In the genomic region with DNA sequence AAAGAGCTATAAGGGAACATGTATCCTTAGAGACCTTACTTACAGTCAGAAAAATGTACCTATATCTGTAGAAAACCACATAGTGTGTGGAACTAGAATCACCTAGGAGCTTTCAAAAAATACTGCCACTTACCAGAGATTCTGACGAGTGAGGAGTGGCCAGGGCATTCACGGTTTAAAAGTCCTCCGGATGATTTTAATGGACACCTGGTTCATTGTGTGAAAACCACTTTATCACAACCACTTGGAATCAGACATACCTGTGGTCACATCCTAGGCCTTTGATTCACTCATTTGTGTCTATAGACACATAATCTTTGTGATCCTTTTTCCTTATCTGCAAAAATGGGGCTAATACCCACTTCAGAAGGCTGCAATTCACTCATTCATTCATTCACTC, we compare ENCODE assay signal across 16 cellular contexts.
DNase-seq lines count a peak whose midpoint lies in the region; ATAC-seq and TF ChIP-seq lines count a peak whose summit lies in the region.
"Had no signal": no experiment of that assay in that cellular context is flagged by ENCODE, and none has a peak within 500 bp of the region (broad histone marks: within the 10 kb centered on the region; RNA-seq: fewer than 3 reads in every experiment).

No MANE protein-coding gene starts in this region.

- no peak overlapping the region for H3K4ac ChIP-seq in neuronal stem cell (ENCODE audit: low read length)

- no peak overlapping the region for H3K14ac ChIP-seq in neuronal stem cell (ENCODE audit: low read length)

- intact Hi-C loops in CD8-positive, alpha-beta T cell (cut with DNase I, micrococcal nuclease): no loop called here
- intact Hi-C loops in left lung (cut with DNase I): no loop called here

- H2AK5ac ChIP-seq in neuronal stem cell (ENCODE audit: low read depth, low read length): no peak overlapping the region

- peaks cover 3% of the 10 kb centered on the region for H3K9me3 ChIP-seq in CD8-positive, alpha-beta T cell (ENCODE audit: low read length)
- H3K9me3 ChIP-seq in left lung: no peaks in the 10 kb centered on the region
- no peaks in the 10 kb centered on the region for H3K9me3 ChIP-seq in neuronal stem cell (replicated peaks in 1 of 2; ENCODE audit: control insufficient read depth in 2 of 2, insufficient read depth in 1 of 2, low read depth in 1 of 2, low read length in 2 of 2)

- peak; percentile 41 for DNase-seq in NCI-H2107 treated with DMSO at 0.1 percent for 48 hours (lab: John Stamatoyannopoulos, UW; ENCODE audit: unreplicated experiment)
- no peak for DNase-seq in NCI-H2107 (lab: John Stamatoyannopoulos, UW)
- no peak for DNase-seq in CD8-positive, alpha-beta T cell
- DNase-seq in natural killer cell treated with Interleukin-12 subunit alpha and Interleukin-12 subunit beta and Interleukin-15 and Interleukin-18, amount 100 ng/mL, for 72 hours (ENCODE audit: low spot score): no peak
- no peak for DNase-seq in left lung
- no peak for DNase-seq in neuronal stem cell (ENCODE audit: low spot score)
- DNase-seq: 8988T; activated CD4-positive, CD25-positive, alpha-beta regulatory T cell treated with anti-CD3 and anti-CD28 coated beads, Interleukin-2, amount 50 U/mL, for 72 hours; DMS79 treated with DMSO at 0.1 percent for 48 hours; KBM-7; NK-92 treated with Interleukin-12 subunit alpha and Interleukin-12 subunit beta, amount 100 ng/mL, for 24 hours; trophoblast cell had no signal

- no peaks in the 10 kb centered on the region for H3K27me3 Mint-ChIP-seq in CD8-positive, alpha-beta T cell (ENCODE audit: low read depth)
- H3K27me3 Mint-ChIP-seq in activated naive CD8-positive, alpha-beta T cell: no peaks in the 10 kb centered on the region
- no peaks in the 10 kb centered on the region for H3K27me3 Mint-ChIP-seq in natural killer cell treated with Interleukin-12 subunit alpha and Interleukin-12 subunit beta and Interleukin-15 and Interleukin-18, amount 100 ng/mL, for 72 hours

- H3K18ac ChIP-seq in neuronal stem cell (ENCODE audit: low read length): no peak overlapping the region

- H2BK12ac ChIP-seq in neuronal stem cell (ENCODE audit: low read length): no peak overlapping the region

- no peak overlapping the region for H4K91ac ChIP-seq in neuronal stem cell (ENCODE audit: low read depth, low read length, poor library complexity)

- no peak overlapping the region for H2AFZ ChIP-seq in neuronal stem cell (ENCODE audit: low read length)

- peaks cover 75% of the 10 kb centered on the region for H3K36me3 Mint-ChIP-seq in CD8-positive, alpha-beta T cell
- H3K36me3 Mint-ChIP-seq in activated naive CD8-positive, alpha-beta T cell: peaks cover 23% of the 10 kb centered on the region
- peaks cover 14% of the 10 kb centered on the region for H3K36me3 Mint-ChIP-seq in natural killer cell treated with Interleukin-12 subunit alpha and Interleukin-12 subunit beta and Interleukin-15 and Interleukin-18, amount 100 ng/mL, for 72 hours

- H2BK120ac ChIP-seq in neuronal stem cell (ENCODE audit: low read depth, low read length): no peak overlapping the region

- no peak overlapping the region for H4K8ac ChIP-seq in neuronal stem cell (ENCODE audit: low read depth, low read length)

- H3K79me1 ChIP-seq in neuronal stem cell (ENCODE audit: low read depth, low read length): no peaks in the 10 kb centered on the region

- no peak overlapping the region for H2BK15ac ChIP-seq in neuronal stem cell (ENCODE audit: low read length)

- no peak overlapping the region for H2BK5ac ChIP-seq in neuronal stem cell (ENCODE audit: low read length)

- H3K27me3 ChIP-seq in CD8-positive, alpha-beta T cell (ENCODE audit: insufficient read depth, low read length): no peaks in the 10 kb centered on the region
- H3K27me3 ChIP-seq in left lung: no peaks in the 10 kb centered on the region
- H3K27me3 ChIP-seq in neuronal stem cell (ENCODE audit: control insufficient read depth in 3 of 3, insufficient read depth in 3 of 3, low read depth in 1 of 3, low read length in 3 of 3): no peaks in the 10 kb centered on the region
- H3K27me3 ChIP-seq: BLaER1 treated with 17β-estradiol and CSF1 and Interleukin-3, amounts not matched to agents 10 nM and 100 nM; cardiac muscle cell had no signal

- peaks cover 59% of the 10 kb centered on the region for H3K4me1 Mint-ChIP-seq in CD8-positive, alpha-beta T cell (ENCODE audit: low read depth)
- peaks cover 57% of the 10 kb centered on the region for H3K4me1 Mint-ChIP-seq in activated naive CD8-positive, alpha-beta T cell (ENCODE audit: low read depth)
- H3K4me1 Mint-ChIP-seq in natural killer cell treated with Interleukin-12 subunit alpha and Interleukin-12 subunit beta and Interleukin-15 and Interleukin-18, amount 100 ng/mL, for 72 hours (ENCODE audit: low read depth in 2 of 2): peaks cover 45 to 66% of the 10 kb centered on the region in 2 donors

- TF ChIP-seq CTCF in CD8-positive, alpha-beta T cell (IDR thresholded peaks at IDR 0.05): no peak
- no peak for TF ChIP-seq CTCF in left lung (IDR thresholded peaks at IDR 0.05)

- peak overlapping the region; percentile 38 for H3K27ac Mint-ChIP-seq in CD8-positive, alpha-beta T cell
- peak overlapping the region; percentile 64 for H3K27ac Mint-ChIP-seq in activated naive CD8-positive, alpha-beta T cell
- H3K27ac Mint-ChIP-seq in natural killer cell treated with Interleukin-12 subunit alpha and Interleukin-12 subunit beta and Interleukin-15 and Interleukin-18, amount 100 ng/mL, for 72 hours: peak overlapping the region; percentile 51 to 92

- H3K4me2 ChIP-seq in neuronal stem cell (ENCODE audit: insufficient read depth, low read length, poor library complexity, severe bottlenecking): no peak overlapping the region
- H3K4me2 ChIP-seq: BLaER1 treated with 17β-estradiol and CSF1 and Interleukin-3, amounts not matched to agents 10 nM and 100 nM had no signal

- no peak overlapping the region for H3K9ac ChIP-seq in neuronal stem cell (ENCODE audit: low read depth, low read length, poor library complexity)
- H3K9ac ChIP-seq: BLaER1 treated with 17β-estradiol and CSF1 and Interleukin-3, amounts not matched to agents 10 nM and 100 nM had no signal

- no peak overlapping the region for H3K4me3 Mint-ChIP-seq in CD8-positive, alpha-beta T cell
- H3K4me3 Mint-ChIP-seq in activated naive CD8-positive, alpha-beta T cell: no peak overlapping the region
- H3K4me3 Mint-ChIP-seq in natural killer cell treated with Interleukin-12 subunit alpha and Interleukin-12 subunit beta and Interleukin-15 and Interleukin-18, amount 100 ng/mL, for 72 hours: no peak overlapping the region

- no peak for ATAC-seq in CD8-positive, alpha-beta T cell
- no peak for ATAC-seq in natural killer cell treated with Interleukin-12 subunit alpha and Interleukin-12 subunit beta and Interleukin-15 and Interleukin-18, amount 100 ng/mL, for 72 hours
- no peak for ATAC-seq in left lung
- ATAC-seq in GM21390 (IDR thresholded peaks at IDR 0.05; ENCODE audit: unreplicated experiment): no peak

- no CpG with 5 or more reads among the region's 3 CpGs for whole genome bisulfite sequencing in neuronal stem cell (ENCODE audit: extremely low coverage in 2 of 2, insufficient read length in 2 of 2, insufficient replicate concordance in 1 of 2), 2 donors

- CTCF ChIA-PET in CD8-positive, alpha-beta T cell (lab: Charles Lee): no interaction called here

- no peak overlapping the region for H3K27ac ChIP-seq in CD8-positive, alpha-beta T cell (ENCODE audit: low read depth, low read length)
- H3K27ac ChIP-seq in left lung (no peak overlapping the region), neuronal stem cell (replicated peaks; ENCODE audit: low read length) (no peak overlapping the region)
- H3K27ac ChIP-seq: BLaER1 treated with 17β-estradiol and CSF1 and Interleukin-3, amounts not matched to agents 10 nM and 100 nM; cardiac muscle cell had no signal

- H3K23ac ChIP-seq in neuronal stem cell (ENCODE audit: low read depth, low read length, poor library complexity): no peak overlapping the region

- H3K9me3 Mint-ChIP-seq in CD8-positive, alpha-beta T cell: no peaks in the 10 kb centered on the region
- H3K9me3 Mint-ChIP-seq in activated naive CD8-positive, alpha-beta T cell (ENCODE audit: low read depth): peaks cover 4% of the 10 kb centered on the region
- no peaks in the 10 kb centered on the region for H3K9me3 Mint-ChIP-seq in natural killer cell treated with Interleukin-12 subunit alpha and Interleukin-12 subunit beta and Interleukin-15 and Interleukin-18, amount 100 ng/mL, for 72 hours

- no peak overlapping the region for H3K4me3 ChIP-seq in CD8-positive, alpha-beta T cell (ENCODE audit: low read depth, low read length)
- H3K4me3 ChIP-seq in left lung (no peak overlapping the region), neuronal stem cell (ENCODE audit: low read length in 2 of 2) (no peak overlapping the region)
- H3K4me3 ChIP-seq: BLaER1 treated with 17β-estradiol and CSF1 and Interleukin-3, amounts not matched to agents 10 nM and 100 nM; cardiac muscle cell had no signal

- POLR2A ChIA-PET in CD8-positive, alpha-beta T cell (lab: Charles Lee): interaction anchor here (0.8 kb wide), 1 partner anchor 8 kb away, joined by 3 read pairs; no protein-coding TSS in a partner anchor

- peaks cover 15% of the 10 kb centered on the region for H3K36me3 ChIP-seq in CD8-positive, alpha-beta T cell (ENCODE audit: insufficient read depth, low read length)
- peaks cover 0 to 21% of the 10 kb centered on the region in 2 donors for H3K36me3 ChIP-seq in left lung
- peaks cover 0 to 8% of the 10 kb centered on the region in 2 donors for H3K36me3 ChIP-seq in neuronal stem cell (replicated peaks in 1 of 2; ENCODE audit: control insufficient read depth in 2 of 2, insufficient read depth in 2 of 2, low read length in 2 of 2)
- H3K36me3 ChIP-seq: cardiac muscle cell had no signal

- peaks cover 20% of the 10 kb centered on the region for H3K4me1 ChIP-seq in CD8-positive, alpha-beta T cell (ENCODE audit: insufficient read depth, low read length)
- H3K4me1 ChIP-seq in left lung (peaks cover 0 to 10% of the 10 kb centered on the region in 2 donors), neuronal stem cell (ENCODE audit: control insufficient read depth in 2 of 2, insufficient read depth in 1 of 2, low read depth in 1 of 2, low read length in 2 of 2) (no peaks in the 10 kb centered on the region)
